18 cellular contexts compared by ENCODE assay signal in genomic region chr5:145978672-145979071, GRCh38. TPM values are rescaled to one million over a fixed set of nuclear protein-coding genes. Genes with fewer than 3 reads are reported as not detected.
DNase-seq lines count a peak whose midpoint lies in the region; ATAC-seq and TF ChIP-seq lines count a peak whose summit lies in the region.
"Had no signal": no experiment of that assay in that cellular context is flagged by ENCODE, and none has a peak within 500 bp of the region (broad histone marks: within the 10 kb centered on the region; RNA-seq: fewer than 3 reads in every experiment).

No MANE protein-coding gene starts in this region.

- ATAC-seq in Panc1 = no peak
- ATAC-seq in left ventricle myocardium superior = peak; percentile 64
- ATAC-seq in gastrocnemius medialis = no peak
- no peak for ATAC-seq in GM19397 (IDR thresholded peaks at IDR 0.05; ENCODE audit: unreplicated experiment)
- no peak for ATAC-seq in HG03175 (IDR thresholded peaks at IDR 0.05; ENCODE audit: unreplicated experiment)
- ATAC-seq: esophagus mucosa, natural killer cell, PC-3 had no signal

- H3K36me3 ChIP-seq in HUES6 (ENCODE audit: control insufficient read depth, insufficient read depth, low read length) (no peaks in the 10 kb centered on the region), Panc1 (ENCODE audit: control insufficient read depth, insufficient read depth, low read length) (peaks cover 2% of the 10 kb centered on the region; the same call in 1 of the 2 replicates), gastrocnemius medialis (no peaks in the 10 kb centered on the region)
- H3K36me3 ChIP-seq: BLaER1 treated with 17β-estradiol and CSF1 and Interleukin-3, amounts not matched to agents 10 nM and 100 nM had no signal

- CTCF ChIA-PET in Panc1 (lab: Charles Lee) = no interaction called here

- in situ Hi-C loops in Panc1 (cut with HindIII; ENCODE audit: low pct_unique_long_range_greater_than_20kb, low sequenced_read_pairs) (no loop called here), gastrocnemius medialis (cut with MboI; ENCODE audit: low sequenced_read_pairs in 4 of 4) (no loop called here)

- intact Hi-C loops in Panc1 (cut with micrococcal nuclease; ENCODE audit: unreplicated experiment) (no loop called here), left ventricle myocardium superior (cut with micrococcal nuclease) (no loop called here), gastrocnemius medialis (cut with DNase I; ENCODE audit: low total_unique reads) (loop anchor here (5.0 to 10.0 kb wide), 2 partner anchors 41 to 144 kb away; partner anchors contain the start of genes PRELID2 and SH3RF2)

- POLR2A ChIA-PET in Panc1 (lab: Charles Lee) = no interaction called here

- peaks cover 23% of the 10 kb centered on the region for H3K4me1 ChIP-seq in HUES6 (ENCODE audit: control insufficient read depth, insufficient read depth, low read length)
- H3K4me1 ChIP-seq in Panc1 (ENCODE audit: control insufficient read depth, insufficient read depth, low read length) = peaks cover 68% of the 10 kb centered on the region
- H3K4me1 ChIP-seq in gastrocnemius medialis = peaks cover 51 to 79% of the 10 kb centered on the region in 2 donors

- H3K27me3 ChIP-seq in HUES6 (ENCODE audit: control insufficient read depth, insufficient read depth, low read length) = no peaks in the 10 kb centered on the region
- no peaks in the 10 kb centered on the region for H3K27me3 ChIP-seq in Panc1 (ENCODE audit: control insufficient read depth, insufficient read depth, low read length)
- no peaks in the 10 kb centered on the region for H3K27me3 ChIP-seq in gastrocnemius medialis
- H3K27me3 ChIP-seq: BLaER1 treated with 17β-estradiol and CSF1 and Interleukin-3, amounts not matched to agents 10 nM and 100 nM had no signal

- no peak overlapping the region for H3K9ac ChIP-seq in HUES6 (ENCODE audit: low read length)
- H3K9ac ChIP-seq: BLaER1 treated with 17β-estradiol and CSF1 and Interleukin-3, amounts not matched to agents 10 nM and 100 nM had no signal

- H3K4me3 ChIP-seq in HUES6 (ENCODE audit: low read depth, low read length) (no peak overlapping the region), Panc1 (ENCODE audit: low read depth in 2 of 2, low read length in 2 of 2) (no peak overlapping the region), gastrocnemius medialis (no peak overlapping the region)
- H3K4me3 ChIP-seq: BLaER1 treated with 17β-estradiol and CSF1 and Interleukin-3, amounts not matched to agents 10 nM and 100 nM had no signal

- TF ChIP-seq POLR2A in gastrocnemius medialis (IDR thresholded peaks at IDR 0.05) = no peak

- no TSS peak for BruUV-seq in Panc1 (replicated peaks; lab: Mats Ljungman, UMichigan)

- no peak for DNase-seq in Panc1 (ENCODE audit: low read depth, low spot score)
- DNase-seq in left ventricle myocardium superior = peak; percentile 31
- no peak for DNase-seq in gastrocnemius medialis
- no peak for DNase-seq in NCI-H2107 treated with DMSO at 0.1 percent for 48 hours (lab: John Stamatoyannopoulos, UW; ENCODE audit: unreplicated experiment)
- DNase-seq: activated B cell treated with CpG ODN at 0.5 μM for 24 hours, DMS79 treated with DMSO at 0.1 percent for 48 hours, Karpas-422, natural killer cell, NCI-H1436 treated with DMSO at 0.1 percent for 48 hours, NCI-H524 treated with DMSO at 0.1 percent for 48 hours, PC-3, substantia nigra had no signal

- H3K9me3 ChIP-seq in HUES6 (ENCODE audit: control insufficient read depth, insufficient read depth, low read depth, low read length) = peaks cover 5% of the 10 kb centered on the region
- no peaks in the 10 kb centered on the region for H3K9me3 ChIP-seq in Panc1 (ENCODE audit: control insufficient read depth, insufficient read depth, low read depth, low read length)
- H3K9me3 ChIP-seq in gastrocnemius medialis = no peaks in the 10 kb centered on the region
- H3K9me3 ChIP-seq: BLaER1 treated with 17β-estradiol and CSF1 and Interleukin-3, amounts not matched to agents 10 nM and 100 nM had no signal

- H3K27ac ChIP-seq in HUES6 (ENCODE audit: low read depth, low read length) = peak overlapping the region; percentile 41; the same call in 1 of the 2 replicates
- H3K27ac ChIP-seq in Panc1 (ENCODE audit: low read length) = peak overlapping the region; percentile 57
- H3K27ac ChIP-seq in gastrocnemius medialis = peak overlapping the region; percentile 77 to 88 (median 78)
- H3K27ac ChIP-seq: BLaER1 treated with 17β-estradiol and CSF1 and Interleukin-3, amounts not matched to agents 10 nM and 100 nM had no signal

- TF ChIP-seq CTCF in Panc1 (IDR thresholded peaks at IDR 0.05) (no peak), gastrocnemius medialis (IDR thresholded peaks at IDR 0.05 in 4 of 5, conservative IDR thresholded peaks at IDR 0.05 in 1 of 5) (no peak)

RNA-seq across cellular contexts. Expression of gene SH3RF2, which starts 42.3 kb away (rescaled TPM):
- 23.1 TPM for total RNA-seq in Panc1 (2021; ENCODE audit: unreplicated experiment)
- 11.3 TPM for polyA plus RNA-seq in Panc1 (2012; ENCODE audit: insufficient read length)
- total RNA-seq in left ventricle myocardium superior = 350 TPM
- 10 to 100 TPM; 19.2 to 97.1 (median 39.1) TPM for total RNA-seq in gastrocnemius medialis
- total RNA-seq: activated B cell treated with CpG ODN at 0.5 μM for 24 hours, dermis microvascular lymphatic vessel endothelial cell had no signal
